11 cellular contexts compared by ENCODE assay signal in the genomic region with DNA sequence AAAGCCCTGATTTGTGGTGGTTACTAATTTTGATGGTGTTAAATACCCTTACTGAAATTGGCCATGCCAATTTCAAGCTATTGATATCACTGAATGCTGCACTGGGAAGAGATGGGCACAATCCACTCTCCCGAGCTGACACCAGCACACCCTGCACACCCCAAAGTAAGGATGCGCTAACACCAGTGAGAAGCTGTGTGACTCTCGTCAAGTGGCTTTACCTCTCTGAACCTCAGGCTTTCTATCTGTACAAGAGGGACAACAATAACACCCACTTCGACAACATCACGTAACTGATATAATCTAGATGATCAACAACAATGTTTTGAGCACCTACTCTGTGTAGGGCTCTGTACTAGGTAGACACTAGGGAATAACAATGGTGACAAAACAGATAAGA. TPM values are rescaled to one million over a fixed set of nuclear protein-coding genes. Genes with fewer than 3 reads are reported as not detected.
DNase-seq lines count a peak whose midpoint lies in the region; ATAC-seq and TF ChIP-seq lines count a peak whose summit lies in the region.
"Had no signal": no experiment of that assay in that cellular context is flagged by ENCODE, and none has a peak within 500 bp of the region (broad histone marks: within the 10 kb centered on the region; RNA-seq: fewer than 3 reads in every experiment).

No MANE protein-coding gene starts in this region.

- H3K4me3 Mint-ChIP-seq in activated T-cell treated with anti-CD3 and anti-CD28 coated beads, Interleukin-2, amount 50 U/mL, for 4 hours: peak overlapping the region; percentile 41
- H3K4me3 Mint-ChIP-seq in activated CD4-positive, alpha-beta memory T cell treated with anti-CD3 and anti-CD28 coated beads for 36 hours: peak overlapping the region; percentile 35

- no peak overlapping the region for H3K27ac ChIP-seq in testis

- TF ChIP-seq POLR2A in testis (IDR thresholded peaks at IDR 0.05): no peak

- H3K9me3 ChIP-seq in testis: no peaks in the 10 kb centered on the region

- intact Hi-C loops in activated CD4-positive, alpha-beta memory T cell treated with anti-CD3 and anti-CD28 coated beads for 36 hours (cut with micrococcal nuclease): no loop called here
- intact Hi-C loops in testis (cut with DNase I; ENCODE audit: low total_unique reads): no loop called here

- H3K4me3 ChIP-seq in fibroblast of the aortic adventitia (ENCODE audit: low read depth, low read length) (peak overlapping the region; percentile 97), testis (no peak overlapping the region)
- H3K4me3 ChIP-seq: smooth muscle cell had no signal

- POLR2A ChIA-PET in activated CD4-positive, alpha-beta memory T cell treated with anti-CD3 and anti-CD28 coated beads for 36 hours (lab: Charles Lee): interaction anchor here (0.8 to 8.5 kb wide), 3 partner anchors 9 to 192 kb away, joined by 4 to 80 read pairs (median 5); a partner anchor contains a TSS

- no peaks in the 10 kb centered on the region for H3K9me3 Mint-ChIP-seq in activated T-cell treated with anti-CD3 and anti-CD28 coated beads, Interleukin-2, amount 50 U/mL, for 4 hours
- H3K9me3 Mint-ChIP-seq in activated CD4-positive, alpha-beta memory T cell treated with anti-CD3 and anti-CD28 coated beads for 36 hours: no peaks in the 10 kb centered on the region

- H3K27ac Mint-ChIP-seq in activated CD4-positive, alpha-beta memory T cell treated with anti-CD3 and anti-CD28 coated beads for 36 hours: peak overlapping the region; percentile 49

- peaks cover 8% of the 10 kb centered on the region for H3K36me3 Mint-ChIP-seq in activated T-cell treated with anti-CD3 and anti-CD28 coated beads, Interleukin-2, amount 50 U/mL, for 4 hours (ENCODE audit: insufficient read depth)
- H3K36me3 Mint-ChIP-seq in activated CD4-positive, alpha-beta memory T cell treated with anti-CD3 and anti-CD28 coated beads for 36 hours: peaks cover 15% of the 10 kb centered on the region

- 89 to 94% methylated on average over 5 of the region's 5 CpGs for WGBS in testis, 2 donors

- no peaks in the 10 kb centered on the region for H3K27me3 ChIP-seq in testis

- H3K36me3 ChIP-seq in testis (ENCODE audit: low read depth, missing control alignments): no peaks in the 10 kb centered on the region

- H3K4me1 Mint-ChIP-seq in activated T-cell treated with anti-CD3 and anti-CD28 coated beads, Interleukin-2, amount 50 U/mL, for 4 hours (ENCODE audit: low read depth): peaks cover 62% of the 10 kb centered on the region
- H3K4me1 Mint-ChIP-seq in activated CD4-positive, alpha-beta memory T cell treated with anti-CD3 and anti-CD28 coated beads for 36 hours (ENCODE audit: low read depth): peaks cover 64% of the 10 kb centered on the region

- no peaks in the 10 kb centered on the region for H3K27me3 Mint-ChIP-seq in activated T-cell treated with anti-CD3 and anti-CD28 coated beads, Interleukin-2, amount 50 U/mL, for 4 hours (ENCODE audit: low read depth)
- H3K27me3 Mint-ChIP-seq in activated CD4-positive, alpha-beta memory T cell treated with anti-CD3 and anti-CD28 coated beads for 36 hours: no peaks in the 10 kb centered on the region

- peaks cover 33% of the 10 kb centered on the region for H3K4me1 ChIP-seq in testis

- CTCF ChIA-PET in activated CD4-positive, alpha-beta memory T cell treated with anti-CD3 and anti-CD28 coated beads for 36 hours (lab: Charles Lee): interaction anchor here (0.6 to 1.8 kb wide), 8 partner anchors 8 to 515 kb away, joined by 3 to 7 read pairs (median 4); a partner anchor contains a TSS

- ATAC-seq in activated T-cell treated with anti-CD3 and anti-CD28 coated beads, Interleukin-2, amount 50 U/mL, for 4 hours: no peak
- no peak for ATAC-seq in HG02763 (IDR thresholded peaks at IDR 0.05; ENCODE audit: unreplicated experiment)

- no peak for TF ChIP-seq CTCF in fibroblast of the aortic adventitia (IDR thresholded peaks at IDR 0.05; ENCODE audit: insufficient read depth, low read length)
- no peak for TF ChIP-seq CTCF in testis (IDR thresholded peaks at IDR 0.05)

- DNase-seq in activated T-cell treated with anti-CD3 and anti-CD28 coated beads, Interleukin-2, amount 50 U/mL, for 4 hours: no peak
- DNase-seq in activated T-cell treated with anti-CD3 and anti-CD28 coated beads for 4 hours (no peak), fibroblast of the aortic adventitia (ENCODE audit: low read depth) (no peak), superior temporal gyrus (ENCODE audit: extremely low spot score) (peak; percentile 6), testis (no peak), NCI-H128 (lab: John Stamatoyannopoulos, UW; ENCODE audit: unreplicated experiment) (no peak)
- DNase-seq in activated CD4-positive, alpha-beta memory T cell treated with anti-CD3 and anti-CD28 coated beads for 36 hours: no peak
- DNase-seq: activated CD4-positive, alpha-beta T cell treated with anti-CD3 and anti-CD28 coated beads, Interleukin-2, amount 50 U/mL, for 4 hours; DMS153 had no signal

RNA-seq across cellular contexts. Expression of a gene that starts 8.0 kb away (rescaled TPM):
- total RNA-seq in activated T-cell treated with anti-CD3 and anti-CD28 coated beads, Interleukin-2, amount 50 U/mL, for 4 hours: 10 to 100 TPM; 77.2 to 81.7 (median 80.6) TPM
- total RNA-seq in activated CD4-positive, alpha-beta memory T cell treated with anti-CD3 and anti-CD28 coated beads for 36 hours: 100 to 1,000 TPM; 127 to 130 TPM
- total RNA-seq in fibroblast of the aortic adventitia (ENCODE audit: low replicate concordance): 9.9 and 22.3 TPM in 2 replicates
- total RNA-seq in testis: 10 to 100 TPM; 21.2 to 31.5 TPM
- polyA plus RNA-seq in testis (ENCODE audit: insufficient read depth, low read depth, low replicate concordance): 20.6 TPM
